Comparison of ENCODE assay signal across 25 cellular contexts in genomic region chr3:23894166-23895061, GRCh38. TPM values are rescaled to one million over a fixed set of nuclear protein-coding genes. Genes with fewer than 3 reads are reported as not detected.
DNase-seq lines count a peak whose midpoint lies in the region; ATAC-seq and TF ChIP-seq lines count a peak whose summit lies in the region.
"Had no signal": no experiment of that assay in that cellular context is flagged by ENCODE, and none has a peak within 500 bp of the region (broad histone marks: within the 10 kb centered on the region; RNA-seq: fewer than 3 reads in every experiment).

No MANE protein-coding gene starts in this region.

- H3K27ac Mint-ChIP-seq in CD4-positive, alpha-beta memory T cell = peak overlapping the region in 4 of 7 donors; percentile 1 to 83 (median 47)
- H3K27ac Mint-ChIP-seq in H9 (peak overlapping the region; percentile 3 to 32 (median 6); a peak in 4 of 7 replicates), neural crest cell (ENCODE audit: unreplicated experiment) (peak overlapping the region; percentile 24)
- H3K27ac Mint-ChIP-seq in central memory CD8-positive, alpha-beta T cell (ENCODE audit: low read depth) = peak overlapping the region; percentile 41
- H3K27ac Mint-ChIP-seq: natural killer cell treated with Interleukin-12 subunit alpha and Interleukin-12 subunit beta and Interleukin-15 and Interleukin-18, amount 100 ng/mL, for 72 hours; stimulated activated naive CD8-positive, alpha-beta T cell treated with anti-CD3 and anti-CD28 coated beads, Interleukin-15, Interleukin-2, amounts not matched to agents 100 ng/mL and 50 ng/mL, for 24 hours; T-helper 2 cell treated with Interferon-gamma antibody and Interleukin-4, amounts not matched to agents 5 μg/mL and 100 μg/mL, for 36 hours had no signal

- POLR2A ChIA-PET in CD4-positive, alpha-beta memory T cell (lab: Charles Lee; ENCODE audit: partially characterized antibody) = no interaction called here

- no peaks in the 10 kb centered on the region for H3K27me3 Mint-ChIP-seq in CD4-positive, alpha-beta memory T cell
- H3K27me3 Mint-ChIP-seq in H9 (ENCODE audit: low read depth) (no peaks in the 10 kb centered on the region), neural crest cell (ENCODE audit: low read depth) (no peaks in the 10 kb centered on the region)
- no peaks in the 10 kb centered on the region for H3K27me3 Mint-ChIP-seq in central memory CD8-positive, alpha-beta T cell
- H3K27me3 Mint-ChIP-seq: brain; natural killer cell treated with Interleukin-12 subunit alpha and Interleukin-12 subunit beta and Interleukin-15 and Interleukin-18, amount 100 ng/mL, for 72 hours; stimulated activated naive CD8-positive, alpha-beta T cell treated with anti-CD3 and anti-CD28 coated beads, Interleukin-15, Interleukin-2, amounts not matched to agents 100 ng/mL and 50 ng/mL, for 24 hours had no signal

- H2BK12ac ChIP-seq in H9 (ENCODE audit: insufficient read length, low read depth, low read length) = no peak overlapping the region

- H3K9me3 ChIP-seq in CD4-positive, alpha-beta memory T cell (ENCODE audit: control insufficient read depth in 1 of 2, low read length in 2 of 2) = no peaks in the 10 kb centered on the region
- peaks cover 8% of the 10 kb centered on the region for H3K9me3 ChIP-seq in H9 (ENCODE audit: control insufficient read depth, low read depth, low read length)
- H3K9me3 ChIP-seq in MG63 = no peaks in the 10 kb centered on the region
- H3K9me3 ChIP-seq: heart right ventricle, sigmoid colon, thyroid gland had no signal

- no peak overlapping the region for H3K56ac ChIP-seq in H9 (ENCODE audit: insufficient read length, low read depth, low read length)

- H3K4me1 ChIP-seq in CD4-positive, alpha-beta memory T cell (ENCODE audit: insufficient read depth, low read length) = no peaks in the 10 kb centered on the region
- H3K4me1 ChIP-seq in H9 (ENCODE audit: insufficient read depth, low read length) = no peaks in the 10 kb centered on the region; the same call in 1 of the 2 replicates
- H3K4me1 ChIP-seq: foreskin keratinocyte, parathyroid adenoma, sigmoid colon had no signal

- WGBS in H9 (ENCODE audit: extremely low coverage, insufficient read length, low lambda C conversion rate) = no CpG with 5 or more reads among the region's 12 CpGs

- no peak overlapping the region for H4K91ac ChIP-seq in H9 (ENCODE audit: insufficient read length, low read depth, low read length)

- no peak overlapping the region for H2BK20ac ChIP-seq in H9 (ENCODE audit: low read depth, low read length, poor library complexity, severe bottlenecking)

- intact Hi-C loops in CD4-positive, alpha-beta memory T cell (cut with micrococcal nuclease) = no loop called here

- H3K9me3 Mint-ChIP-seq in CD4-positive, alpha-beta memory T cell = no peaks in the 10 kb centered on the region
- peaks cover 11 to 18% of the 10 kb centered on the region in 2 experiments for H3K9me3 Mint-ChIP-seq in H9
- H3K9me3 Mint-ChIP-seq in central memory CD8-positive, alpha-beta T cell = no peaks in the 10 kb centered on the region
- peaks cover 10% of the 10 kb centered on the region for H3K9me3 Mint-ChIP-seq in neural crest cell
- H3K9me3 Mint-ChIP-seq: CD14-positive monocyte; natural killer cell treated with Interleukin-12 subunit alpha and Interleukin-12 subunit beta and Interleukin-15 and Interleukin-18, amount 100 ng/mL, for 72 hours; stimulated activated naive CD8-positive, alpha-beta T cell treated with anti-CD3 and anti-CD28 coated beads, Interleukin-15, Interleukin-2, amounts not matched to agents 100 ng/mL and 50 ng/mL, for 24 hours; T-helper 2 cell treated with Interferon-gamma antibody and Interleukin-4, amounts not matched to agents 5 μg/mL and 100 μg/mL, for 36 hours had no signal

- peaks cover 4% of the 10 kb centered on the region for H3K36me3 ChIP-seq in CD4-positive, alpha-beta memory T cell (ENCODE audit: insufficient read depth, low read length)
- H3K36me3 ChIP-seq in MG63 = peaks cover 3% of the 10 kb centered on the region

- H3K23me2 ChIP-seq in H9 (ENCODE audit: insufficient read length, low read depth, low read length, poor library complexity, severe bottlenecking) = no peaks in the 10 kb centered on the region

- H4K8ac ChIP-seq in H9 (replicated peaks; ENCODE audit: insufficient read length, low read depth, low read length) = no peak overlapping the region

- no peak overlapping the region for H3K14ac ChIP-seq in H9 (ENCODE audit: insufficient read depth, low read length)

- peaks cover 4% of the 10 kb centered on the region for H4K20me1 ChIP-seq in H9 (ENCODE audit: control insufficient read depth, insufficient read depth, insufficient read length)

- DNase-seq in CD4-positive, alpha-beta memory T cell = no peak
- DNase-seq in H9 = no peak
- DNase-seq in central memory CD8-positive, alpha-beta T cell (ENCODE audit: low spot score in 2 of 2) = no peak
- no peak for DNase-seq in neural crest cell (ENCODE audit: low read depth, low spot score)
- no peak for DNase-seq in MG63
- DNase-seq: activated CD8-positive, alpha-beta memory T cell treated with anti-CD3 and anti-CD28 coated beads, Interleukin-2, amount 50 U/mL, for 4 hours; activated effector memory CD4-positive, alpha-beta T cell treated with Interleukin-2 at 50 U/mL for 16 hours; DMS153; effector memory CD4-positive, alpha-beta T cell; foreskin keratinocyte; heart right ventricle; NCI-H1105; NCI-H2029 treated with DMSO at 0.1 percent for 48 hours; NCI-H226; NCI-H748 treated with DMSO at 0.1 percent for 48 hours; sigmoid colon; thyroid gland had no signal

- H3K4me3 ChIP-seq in CD4-positive, alpha-beta memory T cell (ENCODE audit: low read length in 2 of 2) = no peak overlapping the region
- H3K4me3 ChIP-seq in MG63 = no peak overlapping the region
- H3K4me3 ChIP-seq: heart right ventricle, sigmoid colon, thyroid gland had no signal

- H3K9ac ChIP-seq in H9 (ENCODE audit: extremely low read depth, insufficient read length, low read length) = no peak overlapping the region
- H3K9ac ChIP-seq: parathyroid adenoma had no signal

- no peak overlapping the region for H2BK15ac ChIP-seq in H9 (ENCODE audit: low read depth, low read length)

- TF ChIP-seq CTCF in H9 (conservative IDR thresholded peaks at IDR 0.05) (no peak), neural crest cell (conservative IDR thresholded peaks at IDR 0.05) (no peak)

- no peak overlapping the region for H3T11ph ChIP-seq in H9 (ENCODE audit: low read length)

- no peaks in the 10 kb centered on the region for H3K79me1 ChIP-seq in H9 (ENCODE audit: insufficient read depth, low read depth, low read length, poor library complexity, severe bottlenecking)

- H4K5ac ChIP-seq in H9 (ENCODE audit: insufficient read length, low read depth, low read length) = no peak overlapping the region

- no peaks in the 10 kb centered on the region for H3K79me2 ChIP-seq in H9 (ENCODE audit: insufficient read depth, low read length)

- CTCF ChIA-PET in CD4-positive, alpha-beta memory T cell (lab: Charles Lee; ENCODE audit: partially characterized antibody) = interaction anchor here (0.6 to 1.1 kb wide), 4 partner anchors 15 to 343 kb away, joined by 3 to 4 read pairs (median 3); partner anchors contain the start of genes NKIRAS1 and RPL15

- H3K4me2 ChIP-seq in H9 (ENCODE audit: insufficient read depth, insufficient read length, low read length) = no peak overlapping the region

- no peak overlapping the region for H3K18ac ChIP-seq in H9 (ENCODE audit: insufficient read length, low read depth, low read length)

- peaks cover 24 to 33% of the 10 kb centered on the region in 2 donors for H3K36me3 Mint-ChIP-seq in CD4-positive, alpha-beta memory T cell
- H3K36me3 Mint-ChIP-seq in H9 (ENCODE audit: insufficient read depth in 1 of 3, low read depth in 3 of 3) (peaks cover 45 to 67% (median 56%) of the 10 kb centered on the region in 3 experiments), neural crest cell (ENCODE audit: low read depth) (peaks cover 36% of the 10 kb centered on the region)
- peaks cover 7% of the 10 kb centered on the region for H3K36me3 Mint-ChIP-seq in central memory CD8-positive, alpha-beta T cell (ENCODE audit: insufficient read depth)

- no peak for ATAC-seq in central memory CD8-positive, alpha-beta T cell (replicated peaks; ENCODE audit: extremely low read depth, poor library complexity, severe bottlenecking)
- no peak for ATAC-seq in SK-N-SH treated with all-trans-retinoic acid at 6 μM for 48 hours
- ATAC-seq in HG02759 (IDR thresholded peaks at IDR 0.05; ENCODE audit: unreplicated experiment) = no peak
- ATAC-seq: foreskin keratinocyte; natural killer cell treated with Interleukin-12 subunit alpha and Interleukin-12 subunit beta and Interleukin-15 and Interleukin-18, amount 100 ng/mL, for 72 hours had no signal

- no peak overlapping the region for H3K27ac ChIP-seq in CD4-positive, alpha-beta memory T cell (ENCODE audit: low read depth, low read length)
- H3K27ac ChIP-seq in H9 (ENCODE audit: insufficient read length, low read depth, low read length) = no peak overlapping the region
- H3K27ac ChIP-seq: foreskin keratinocyte, heart right ventricle, parathyroid adenoma, sigmoid colon, thyroid gland had no signal

- H2AK5ac ChIP-seq in H9 (ENCODE audit: insufficient read length, low read length) = no peak overlapping the region

- no peak overlapping the region for H2AFZ ChIP-seq in H9 (ENCODE audit: low read length)
- H2AFZ ChIP-seq: parathyroid adenoma had no signal

- no peak overlapping the region for H2BK120ac ChIP-seq in H9 (ENCODE audit: low read depth, low read length, poor library complexity, severe bottlenecking)

- H2BK5ac ChIP-seq in H9 (ENCODE audit: insufficient read length, low read length) = no peak overlapping the region

- no peaks in the 10 kb centered on the region for H3K27me3 ChIP-seq in CD4-positive, alpha-beta memory T cell (ENCODE audit: insufficient read depth, low read length)
- no peaks in the 10 kb centered on the region for H3K27me3 ChIP-seq in H9 (ENCODE audit: insufficient read depth, low read length)
- H3K27me3 ChIP-seq in MG63 = no peaks in the 10 kb centered on the region
- H3K27me3 ChIP-seq: foreskin keratinocyte, heart right ventricle, sigmoid colon, thyroid gland had no signal

- H3K23ac ChIP-seq in H9 (ENCODE audit: insufficient read length, low read depth, low read length) = peak overlapping the region; percentile 24

- no peak overlapping the region for H3K4me3 Mint-ChIP-seq in CD4-positive, alpha-beta memory T cell
- no peak overlapping the region for H3K4me3 Mint-ChIP-seq in H9
- no peak overlapping the region for H3K4me3 Mint-ChIP-seq in central memory CD8-positive, alpha-beta T cell
- H3K4me3 Mint-ChIP-seq in neural crest cell = no peak overlapping the region
- H3K4me3 Mint-ChIP-seq: brain; CD14-positive monocyte; natural killer cell treated with Interleukin-12 subunit alpha and Interleukin-12 subunit beta and Interleukin-15 and Interleukin-18, amount 100 ng/mL, for 72 hours; stimulated activated naive CD8-positive, alpha-beta T cell treated with anti-CD3 and anti-CD28 coated beads, Interleukin-15, Interleukin-2, amounts not matched to agents 100 ng/mL and 50 ng/mL, for 24 hours; T-helper 2 cell treated with Interferon-gamma antibody and Interleukin-4, amounts not matched to agents 5 μg/mL and 100 μg/mL, for 36 hours had no signal

- H3K4ac ChIP-seq in H9 (ENCODE audit: low read depth, low read length) = no peak overlapping the region

- peaks cover 0 to 14% (median 1%) of the 10 kb centered on the region in 4 donors for H3K4me1 Mint-ChIP-seq in CD4-positive, alpha-beta memory T cell
- H3K4me1 Mint-ChIP-seq in H9 (peaks cover 17 to 18% of the 10 kb centered on the region in 2 experiments), neural crest cell (peaks cover 11% of the 10 kb centered on the region)
- H3K4me1 Mint-ChIP-seq in central memory CD8-positive, alpha-beta T cell = peaks cover 7% of the 10 kb centered on the region
- H3K4me1 Mint-ChIP-seq: brain had no signal

RNA-seq across cellular contexts. Expression of gene NKIRAS1, which starts 22.4 kb away (rescaled TPM):
- 1 to 10 TPM; 5.2 to 5.3 TPM for total RNA-seq in CD4-positive, alpha-beta memory T cell
- polyA plus RNA-seq in CD4-positive, alpha-beta memory T cell = 1 to 10 TPM; 3.4 to 3.8 TPM
- total RNA-seq in H9 (2021) (6.1 and 6.2 TPM in 2 replicates), neural crest cell (8.8 and 9.7 TPM in 2 replicates)
- 9.9 and 12.9 TPM in 2 replicates for total RNA-seq in MG63 (2014; rRNA removed; shearing (Covaris generic); ENCODE audit: low replicate concordance)

RNA-seq across cellular contexts. Expression of gene RPL15, which starts 22.5 kb away (rescaled TPM):
- total RNA-seq in CD4-positive, alpha-beta memory T cell = 1,000 to 10,000 TPM; 1,856 to 2,010 TPM
- polyA plus RNA-seq in CD4-positive, alpha-beta memory T cell = 1,000 to 10,000 TPM; 4,646 to 4,720 TPM
- total RNA-seq in H9 (2021) (2,794 and 2,865 TPM in 2 replicates), neural crest cell (2,019 and 2,075 TPM in 2 replicates)
- 2,383 and 4,340 TPM in 2 replicates for total RNA-seq in MG63 (2014; rRNA removed; shearing (Covaris generic); ENCODE audit: low replicate concordance)

RNA-seq across cellular contexts. Expression of gene NR1D2, which starts 50.7 kb away (rescaled TPM):
- 10 to 100 TPM; 62.2 to 68.1 TPM for total RNA-seq in CD4-positive, alpha-beta memory T cell
- 10 to 100 TPM; 28.1 to 70.5 TPM for polyA plus RNA-seq in CD4-positive, alpha-beta memory T cell
- total RNA-seq in H9 (2021) (24.0 and 24.9 TPM in 2 replicates), neural crest cell (8.6 and 10.0 TPM in 2 replicates)
- total RNA-seq in MG63 (2014; rRNA removed; shearing (Covaris generic); ENCODE audit: low replicate concordance) = 5.9 and 9.7 TPM in 2 replicates
